23 cellular contexts compared by ENCODE assay signal in genomic region chr17:78712043-78712442, GRCh38.
DNase-seq lines count a peak whose midpoint lies in the region; ATAC-seq and TF ChIP-seq lines count a peak whose summit lies in the region.
"Had no signal": no experiment of that assay in that cellular context is flagged by ENCODE, and none has a peak within 500 bp of the region (broad histone marks: within the 10 kb centered on the region; RNA-seq: fewer than 3 reads in every experiment).

No MANE protein-coding gene starts in this region.

- H3K27me3 ChIP-seq in GM06990 (replicated peaks; ENCODE audit: control insufficient read depth, insufficient read depth, low read length) (no peaks in the 10 kb centered on the region), neutrophil (no peaks in the 10 kb centered on the region), psoas muscle (ENCODE audit: insufficient read depth in 3 of 3, low read length in 2 of 3) (no peaks in the 10 kb centered on the region)
- H3K27me3 ChIP-seq: left lung had no signal

- H3K4me1 ChIP-seq in neutrophil (ENCODE audit: control insufficient read depth in 1 of 2, insufficient read depth in 1 of 2, low read depth in 1 of 2, low read length in 1 of 2), result peaks cover 23 to 42% of the 10 kb centered on the region in 2 experiments
- peaks cover 54% of the 10 kb centered on the region for H3K4me1 ChIP-seq in psoas muscle

- WGBS in psoas muscle, 3 donors, result 95 to 100% (median 98%) methylated on average over 2 of the region's 2 CpGs

- TF ChIP-seq CTCF in GM06990 (IDR thresholded peaks at IDR 0.05; ENCODE audit: insufficient read depth, low read length, poor library complexity, severe bottlenecking) (no peak), neutrophil (IDR thresholded peaks at IDR 0.05) (no peak), psoas muscle (IDR thresholded peaks at IDR 0.05) (no peak)

- no peak for DNase-seq in activated naive CD4-positive, alpha-beta T cell treated with anti-CD3 and anti-CD28 coated beads for 36 hours
- DNase-seq in activated naive CD4-positive, alpha-beta T cell treated with Interleukin-2 at 50 U/mL for 16 hours, result no peak
- DNase-seq in GM06990 (ENCODE audit: extremely low read depth, insufficient read length) (no peak), psoas muscle (no peak), NCI-H1436 treated with DMSO at 0.1 percent for 48 hours (lab: John Stamatoyannopoulos, UW) (no peak), Right ventricle myocardium superior (no peak)
- DNase-seq in activated naive CD8-positive, alpha-beta T cell treated with anti-CD3 and anti-CD28 coated beads, Interleukin-2, amount 10 ng/mL, durations not matched to agents 7 days and 5 days, result no peak
- DNase-seq: activated CD4-positive, alpha-beta T cell treated with anti-CD3 and anti-CD28 coated beads for 1 hour; activated CD8-positive, alpha-beta memory T cell treated with anti-CD3 and anti-CD28 coated beads, Interleukin-2, amount 50 U/mL, for 48 hours; activated naive CD4-positive, alpha-beta T cell treated with anti-CD3 and anti-CD28 coated beads, Interleukin-2, amount 50 U/mL, for 16 hours; foreskin melanocyte; left lung; midbrain; MM.1S; NCI-H1436; NCI-H2171; NCI-H526 had no signal

- no peak overlapping the region for H3K4me3 Mint-ChIP-seq in activated naive CD4-positive, alpha-beta T cell treated with anti-CD3 and anti-CD28 coated beads for 36 hours
- H3K4me3 Mint-ChIP-seq in activated naive CD8-positive, alpha-beta T cell treated with anti-CD3 and anti-CD28 coated beads, Interleukin-2, amount 10 ng/mL, durations not matched to agents 7 days and 5 days, result peak overlapping the region; percentile 47

- peak overlapping the region; percentile 60 for H3K27ac ChIP-seq in neutrophil
- H3K27ac ChIP-seq in psoas muscle, result no peak overlapping the region
- H3K27ac ChIP-seq: left lung, RWPE1, thoracic aorta had no signal

- H3K27ac Mint-ChIP-seq in activated naive CD4-positive, alpha-beta T cell treated with anti-CD3 and anti-CD28 coated beads for 36 hours, result peak overlapping the region; percentile 73
- peak overlapping the region; percentile 73 for H3K27ac Mint-ChIP-seq in activated naive CD8-positive, alpha-beta T cell treated with anti-CD3 and anti-CD28 coated beads, Interleukin-2, amount 10 ng/mL, durations not matched to agents 7 days and 5 days
- H3K27ac Mint-ChIP-seq: progenitor cell of endocrine pancreas had no signal

- intact Hi-C loops in activated naive CD4-positive, alpha-beta T cell treated with anti-CD3 and anti-CD28 coated beads for 36 hours (cut with micrococcal nuclease), result no loop called here
- intact Hi-C loops in psoas muscle (cut with DNase I) (no loop called here), Right ventricle myocardium superior (cut with DNase I) (no loop called here)

- H3K9me3 ChIP-seq in neutrophil (no peaks in the 10 kb centered on the region), psoas muscle (no peaks in the 10 kb centered on the region)
- H3K9me3 ChIP-seq: left lung, thoracic aorta had no signal

- H3K36me3 Mint-ChIP-seq in activated naive CD4-positive, alpha-beta T cell treated with anti-CD3 and anti-CD28 coated beads for 36 hours (ENCODE audit: low read depth), result peaks cover 13% of the 10 kb centered on the region
- peaks cover 13% of the 10 kb centered on the region for H3K36me3 Mint-ChIP-seq in activated naive CD8-positive, alpha-beta T cell treated with anti-CD3 and anti-CD28 coated beads, Interleukin-2, amount 10 ng/mL, durations not matched to agents 7 days and 5 days

- CTCF ChIA-PET in activated naive CD4-positive, alpha-beta T cell treated with anti-CD3 and anti-CD28 coated beads for 36 hours (lab: Charles Lee), result interaction anchor here (0.6 to 1.0 kb wide), 3 partner anchors 15 to 64 kb away, joined by 3 to 5 read pairs (median 3); no protein-coding TSS in a partner anchor

- H3K36me3 ChIP-seq in GM06990 (ENCODE audit: control insufficient read depth, insufficient read depth, low read length) (peaks cover 11% of the 10 kb centered on the region), neutrophil (peaks cover 26% of the 10 kb centered on the region), psoas muscle (ENCODE audit: insufficient read depth in 1 of 2, low read depth in 1 of 2) (peaks cover 3 to 25% of the 10 kb centered on the region in 2 donors)
- H3K36me3 ChIP-seq: thoracic aorta had no signal

- POLR2A ChIA-PET in activated naive CD8-positive, alpha-beta T cell treated with anti-CD3 and anti-CD28 coated beads, Interleukin-2, amount 10 ng/mL, durations not matched to agents 7 days and 5 days (lab: Charles Lee), result no interaction called here

- no peak for ATAC-seq in activated naive CD8-positive, alpha-beta T cell treated with anti-CD3 and anti-CD28 coated beads, Interleukin-2, amount 10 ng/mL, durations not matched to agents 7 days and 5 days (ENCODE audit: low read depth)
- ATAC-seq in psoas muscle, result no peak
- no peak for ATAC-seq in Right ventricle myocardium superior (ENCODE audit: poor library complexity)
- ATAC-seq: esophagus mucosa, HCT116, left lung had no signal

- H3K27me3 Mint-ChIP-seq in activated naive CD4-positive, alpha-beta T cell treated with anti-CD3 and anti-CD28 coated beads for 36 hours (ENCODE audit: low read depth), result no peaks in the 10 kb centered on the region
- no peaks in the 10 kb centered on the region for H3K27me3 Mint-ChIP-seq in activated naive CD8-positive, alpha-beta T cell treated with anti-CD3 and anti-CD28 coated beads, Interleukin-2, amount 10 ng/mL, durations not matched to agents 7 days and 5 days
- H3K27me3 Mint-ChIP-seq: progenitor cell of endocrine pancreas had no signal

- peaks cover 80% of the 10 kb centered on the region for H3K4me1 Mint-ChIP-seq in activated naive CD4-positive, alpha-beta T cell treated with anti-CD3 and anti-CD28 coated beads for 36 hours (ENCODE audit: low read depth)
- peaks cover 59% of the 10 kb centered on the region for H3K4me1 Mint-ChIP-seq in activated naive CD8-positive, alpha-beta T cell treated with anti-CD3 and anti-CD28 coated beads, Interleukin-2, amount 10 ng/mL, durations not matched to agents 7 days and 5 days

- H3K9me3 Mint-ChIP-seq in activated naive CD4-positive, alpha-beta T cell treated with anti-CD3 and anti-CD28 coated beads for 36 hours, result no peaks in the 10 kb centered on the region
- no peaks in the 10 kb centered on the region for H3K9me3 Mint-ChIP-seq in activated naive CD8-positive, alpha-beta T cell treated with anti-CD3 and anti-CD28 coated beads, Interleukin-2, amount 10 ng/mL, durations not matched to agents 7 days and 5 days

- peak overlapping the region; percentile 10; the same call in 1 of the 2 replicates for H3K4me3 ChIP-seq in GM06990 (replicated peaks; ENCODE audit: low read depth, low read length)
- no peak overlapping the region for H3K4me3 ChIP-seq in neutrophil (ENCODE audit: low read depth in 1 of 2, low read length in 1 of 2)
- no peak overlapping the region for H3K4me3 ChIP-seq in psoas muscle
- H3K4me3 ChIP-seq: left lung, thoracic aorta had no signal
